ENCODE assay signal across 9 cellular contexts in the genomic region with DNA sequence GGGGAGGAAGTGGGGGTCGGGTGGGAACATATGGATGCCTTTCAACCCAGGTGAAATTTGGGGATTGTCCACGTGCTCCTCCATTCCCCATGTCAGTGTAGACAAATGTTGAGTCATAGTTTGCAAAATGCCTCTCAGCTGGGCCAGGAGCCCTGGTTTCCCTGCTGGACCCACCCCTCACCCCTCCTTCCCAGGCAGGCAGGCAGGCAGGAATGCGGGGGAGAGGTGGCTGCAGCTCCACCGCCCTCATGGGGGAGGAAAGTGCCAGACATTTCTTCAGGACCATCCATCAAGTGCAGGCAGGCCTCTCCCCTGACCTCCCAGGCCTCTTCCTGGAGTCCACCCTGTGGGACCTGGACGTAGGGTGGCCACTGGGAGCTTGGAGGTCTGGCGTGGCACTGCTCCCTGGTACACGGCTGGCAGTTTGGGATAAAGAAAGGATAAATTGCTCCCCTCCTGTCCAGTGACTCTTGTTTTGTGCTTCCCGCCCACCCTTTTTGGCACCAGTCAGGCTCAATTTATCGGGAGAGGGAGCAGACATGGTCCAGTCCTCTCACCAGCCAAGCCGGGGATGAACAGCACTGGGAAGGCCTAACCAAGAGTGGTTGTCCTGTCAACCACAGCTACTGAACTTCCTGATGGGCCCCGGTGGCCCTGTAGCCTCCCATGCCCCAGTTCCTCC. TPM values are rescaled to one million over a fixed set of nuclear protein-coding genes. Genes with fewer than 3 reads are reported as not detected.
DNase-seq lines count a peak whose midpoint lies in the region; ATAC-seq and TF ChIP-seq lines count a peak whose summit lies in the region.
"Had no signal": no experiment of that assay in that cellular context is flagged by ENCODE, and none has a peak within 500 bp of the region (broad histone marks: within the 10 kb centered on the region; RNA-seq: fewer than 3 reads in every experiment).

No MANE protein-coding gene starts in this region.

- POLR2A ChIA-PET in HEK293T (lab: Yijun Ruan, JAX): interaction anchor here (0.9 to 3.5 kb wide), 4 partner anchors 11 to 70 kb away, joined by 3 to 24 read pairs (median 6); a partner anchor contains a TSS

- no peak overlapping the region for H3K4me3 ChIP-seq in cardiac fibroblast (replicated peaks in 1 of 2; ENCODE audit: low read depth in 2 of 2, low read length in 2 of 2)
- H3K4me3 ChIP-seq in stomach smooth muscle (ENCODE audit: low read length in 2 of 2): no peak overlapping the region
- H3K4me3 ChIP-seq in prostate gland: no peak overlapping the region

- CTCF ChIA-PET in HEK293T (lab: Yijun Ruan, JAX): interaction anchor here (0.6 kb wide), 1 partner anchor 342 kb away, joined by 3 read pairs; no protein-coding TSS in a partner anchor

- no peak for TF ChIP-seq POLR2A in prostate gland (IDR thresholded peaks at IDR 0.05)

- H3K9me3 ChIP-seq in stomach smooth muscle (ENCODE audit: control insufficient read depth in 2 of 2, low read length in 2 of 2) (no peaks in the 10 kb centered on the region), prostate gland (no peaks in the 10 kb centered on the region)

- no peak for ATAC-seq in HG03097 (IDR thresholded peaks at IDR 0.05; ENCODE audit: low FRiP score, unreplicated experiment)

- 70% methylated on average over 11 of the region's 11 CpGs for WGBS in prostate gland

- TF ChIP-seq CTCF in cardiac fibroblast (IDR thresholded peaks at IDR 0.05; ENCODE audit: low read depth, low read length) (no peak), prostate gland (IDR thresholded peaks at IDR 0.05) (no peak)

- intact Hi-C loops in prostate gland (cut with DNase I): no loop called here

- no peaks in the 10 kb centered on the region for H3K36me3 ChIP-seq in stomach smooth muscle (ENCODE audit: control insufficient read depth in 2 of 2, insufficient read depth in 2 of 2, low read length in 2 of 2)
- H3K36me3 ChIP-seq in prostate gland: no peaks in the 10 kb centered on the region

- peaks cover 16% of the 10 kb centered on the region for H3K4me1 ChIP-seq in stomach smooth muscle (ENCODE audit: control insufficient read depth, insufficient read depth, low read length)
- no peaks in the 10 kb centered on the region for H3K4me1 ChIP-seq in prostate gland (replicated peaks)

- H3K9ac ChIP-seq in stomach smooth muscle (ENCODE audit: low read length in 2 of 2): peak overlapping the region; percentile 42 to 57

- H3K27me3 ChIP-seq in layer of hippocampus (ENCODE audit: control insufficient read depth, insufficient read depth, low read length): no peaks in the 10 kb centered on the region
- no peaks in the 10 kb centered on the region for H3K27me3 ChIP-seq in stomach smooth muscle (ENCODE audit: control insufficient read depth in 1 of 2, insufficient read depth in 2 of 2, low read length in 2 of 2)
- no peaks in the 10 kb centered on the region for H3K27me3 ChIP-seq in prostate gland (replicated peaks; ENCODE audit: insufficient read depth)

- H3K27ac ChIP-seq in layer of hippocampus (ENCODE audit: low read depth, low read length) (peak overlapping the region; percentile 24), stomach smooth muscle (ENCODE audit: low read length) (peak overlapping the region; percentile 92), prostate gland (no peak overlapping the region)

- DNase-seq in HEK293T (ENCODE audit: extremely low spot score): no peak
- DNase-seq in cardiac fibroblast (ENCODE audit: low read depth in 2 of 2): peak; percentile 76 to 95
- DNase-seq in prostate gland (ENCODE audit: low spot score): no peak
- DNase-seq in glomerular visceral epithelial cell (ENCODE audit: extremely low spot score): no peak
- DNase-seq in stimulated activated CD4-positive, alpha-beta T cell treated with anti-CD3 and anti-CD28 coated beads, Interleukin-12 subunit alpha, Interleukin-12 subunit beta, amount 100 ng/mL, for 4 hours: no peak
- DNase-seq: activated CD4-positive, CD25-positive, alpha-beta regulatory T cell treated with anti-CD3 and anti-CD28 coated beads, Interleukin-2, amount 50 U/mL, for 72 hours had no signal

TF ChIP-seq in HEK293T, 16 proteins besides CTCF, POLR2A, EP300 and RAD21:
- no peak for TF ChIP-seq FOXM1 (IDR thresholded peaks at IDR 0.05; ENCODE audit: borderline replicate concordance)
- 0 out of 2 replicates have a peak, but pooled peaks have one; percentile 44 for TF ChIP-seq HDGF (IDR thresholded peaks at IDR 0.05; ENCODE audit: borderline replicate concordance)

RNA-seq across cellular contexts. Expression of a gene that starts 18.8 kb away (rescaled TPM):
- total RNA-seq in prostate gland: 1 to 10 TPM; 2.9 to 6.0 TPM

RNA-seq across cellular contexts. Expression of a gene that starts 26.5 kb away (rescaled TPM):
- 100 to 1,000 TPM; 116 to 122 TPM for total RNA-seq in prostate gland

RNA-seq across cellular contexts. Expression of a gene that starts 30.5 kb away (rescaled TPM):
- total RNA-seq in prostate gland: 10 to 100 TPM; 26.1 to 70.0 TPM

RNA-seq across cellular contexts. Expression of a gene that starts 38.8 kb away (rescaled TPM):
- 10 to 100 TPM; 64.9 to 73.0 TPM for total RNA-seq in prostate gland

Comparison
In these comparisons a context has a peak if more than half of its experiments do, and no peak if none do; other contexts are left out.
1. DNase-seq: peak in cardiac fibroblast (2 of 2); none in HEK293T (single experiment), prostate gland (single experiment), glomerular visceral epithelial cell (single experiment) and stimulated activated CD4-positive, alpha-beta T cell treated with anti-CD3 and anti-CD28 coated beads, Interleukin-12 subunit alpha, Interleukin-12 subunit beta, amount 100 ng/mL, for 4 hours (single experiment).
2. H3K27ac ChIP-seq: peak in layer of hippocampus (single experiment) and stomach smooth muscle (single experiment); none in prostate gland (0 of 2).